ENCODE assay signal across 11 cellular contexts in genomic region chr2:109284816-109285215, GRCh38.
DNase-seq lines count a peak whose midpoint lies in the region; ATAC-seq and TF ChIP-seq lines count a peak whose summit lies in the region.
"Had no signal": no experiment of that assay in that cellular context is flagged by ENCODE, and none has a peak within 500 bp of the region (broad histone marks: within the 10 kb centered on the region; RNA-seq: fewer than 3 reads in every experiment).

No MANE protein-coding gene starts in this region.

- intact Hi-C loops in heart right ventricle (cut with DNase I) = loop anchor here in 5 of 10 donors (5.0 to 10.0 kb wide), 5 partner anchors 32 to 230 kb away; no protein-coding TSS in a partner anchor

- H3K4me3 ChIP-seq in heart right ventricle (no peak overlapping the region), neural progenitor cell (no peak overlapping the region)
- H3K4me3 ChIP-seq: lung, skin epidermis had no signal

- no peaks in the 10 kb centered on the region for H3K36me3 Mint-ChIP-seq in stimulated activated memory B cell treated with anti-CD40 and anti-IgM and Interleukin-4, amounts not matched to agents 10 μg/mL and 1 μg/mL and 100 μg/mL, for 72 hours
- no peaks in the 10 kb centered on the region for H3K36me3 Mint-ChIP-seq in neural progenitor cell
- no peaks in the 10 kb centered on the region for H3K36me3 Mint-ChIP-seq in activated CD4-positive, alpha-beta memory T cell treated with anti-CD3 and anti-CD28 coated beads, Interleukin-2, amount 10 ng/mL, durations not matched to agents 7 days and 5 days (ENCODE audit: low read depth)

- WGBS in heart right ventricle, 2 donors = 3 to 11% methylated on average over 7 of the region's 7 CpGs

- POLR2A ChIA-PET in activated CD4-positive, alpha-beta memory T cell treated with anti-CD3 and anti-CD28 coated beads, Interleukin-2, amount 10 ng/mL, durations not matched to agents 7 days and 5 days (lab: Charles Lee) = no interaction called here

- H4K20me1 ChIP-seq in neural progenitor cell (ENCODE audit: low read depth) = no peaks in the 10 kb centered on the region

- H3K36me3 ChIP-seq in heart right ventricle = no peaks in the 10 kb centered on the region
- no peaks in the 10 kb centered on the region for H3K36me3 ChIP-seq in neural progenitor cell

- no peaks in the 10 kb centered on the region for H3K4me1 Mint-ChIP-seq in stimulated activated memory B cell treated with anti-CD40 and anti-IgM and Interleukin-4, amounts not matched to agents 10 μg/mL and 1 μg/mL and 100 μg/mL, for 72 hours
- H3K4me1 Mint-ChIP-seq in neural progenitor cell = peaks cover 36% of the 10 kb centered on the region
- H3K4me1 Mint-ChIP-seq in activated CD4-positive, alpha-beta memory T cell treated with anti-CD3 and anti-CD28 coated beads, Interleukin-2, amount 10 ng/mL, durations not matched to agents 7 days and 5 days = no peaks in the 10 kb centered on the region

- TF ChIP-seq CTCF in heart right ventricle (IDR thresholded peaks at IDR 0.05) (no peak), neural progenitor cell (IDR thresholded peaks at IDR 0.05) (no peak)

- no peak overlapping the region for H3K9ac ChIP-seq in neural progenitor cell

- H3K27ac Mint-ChIP-seq in stimulated activated memory B cell treated with anti-CD40 and anti-IgM and Interleukin-4, amounts not matched to agents 10 μg/mL and 1 μg/mL and 100 μg/mL, for 72 hours = no peak overlapping the region
- H3K27ac Mint-ChIP-seq in neural progenitor cell = no peak overlapping the region
- H3K27ac Mint-ChIP-seq in activated CD4-positive, alpha-beta memory T cell treated with anti-CD3 and anti-CD28 coated beads, Interleukin-2, amount 10 ng/mL, durations not matched to agents 7 days and 5 days = no peak overlapping the region
- H3K27ac Mint-ChIP-seq: activated T-cell treated with anti-CD3 and anti-CD28 coated beads, Interleukin-2, amount 50 U/mL, for 24 hours had no signal

- CTCF ChIA-PET in activated CD4-positive, alpha-beta memory T cell treated with anti-CD3 and anti-CD28 coated beads, Interleukin-2, amount 10 ng/mL, durations not matched to agents 7 days and 5 days (lab: Charles Lee) = no interaction called here

- H3K4me3 Mint-ChIP-seq in stimulated activated memory B cell treated with anti-CD40 and anti-IgM and Interleukin-4, amounts not matched to agents 10 μg/mL and 1 μg/mL and 100 μg/mL, for 72 hours = no peak overlapping the region
- no peak overlapping the region for H3K4me3 Mint-ChIP-seq in neural progenitor cell
- no peak overlapping the region for H3K4me3 Mint-ChIP-seq in activated CD4-positive, alpha-beta memory T cell treated with anti-CD3 and anti-CD28 coated beads, Interleukin-2, amount 10 ng/mL, durations not matched to agents 7 days and 5 days
- H3K4me3 Mint-ChIP-seq: activated T-cell treated with anti-CD3 and anti-CD28 coated beads, Interleukin-2, amount 50 U/mL, for 24 hours had no signal

- ATAC-seq in SK-N-SH treated with all-trans-retinoic acid at 6 μM for 48 hours (peak; percentile 66), heart right ventricle (peak; percentile 78 to 90 (median 82))
- peak; percentile 2 for ATAC-seq in stimulated activated memory B cell treated with anti-CD40 and anti-IgM and Interleukin-4, amounts not matched to agents 10 μg/mL and 1 μg/mL and 100 μg/mL, for 72 hours

- H3K4me1 ChIP-seq in heart right ventricle (peaks cover 14 to 65% (median 42%) of the 10 kb centered on the region in 9 donors), neural progenitor cell (no peaks in the 10 kb centered on the region)

- H3K27me3 ChIP-seq in heart right ventricle = no peaks in the 10 kb centered on the region
- no peaks in the 10 kb centered on the region for H3K27me3 ChIP-seq in neural progenitor cell

- no peaks in the 10 kb centered on the region for H3K9me3 Mint-ChIP-seq in stimulated activated memory B cell treated with anti-CD40 and anti-IgM and Interleukin-4, amounts not matched to agents 10 μg/mL and 1 μg/mL and 100 μg/mL, for 72 hours
- no peaks in the 10 kb centered on the region for H3K9me3 Mint-ChIP-seq in neural progenitor cell
- no peaks in the 10 kb centered on the region for H3K9me3 Mint-ChIP-seq in activated CD4-positive, alpha-beta memory T cell treated with anti-CD3 and anti-CD28 coated beads, Interleukin-2, amount 10 ng/mL, durations not matched to agents 7 days and 5 days
- H3K9me3 Mint-ChIP-seq: activated T-cell treated with anti-CD3 and anti-CD28 coated beads, Interleukin-2, amount 50 U/mL, for 24 hours had no signal

- H3F3A ChIP-seq in neural progenitor cell (ENCODE audit: low read depth) = no peaks in the 10 kb centered on the region

- peak overlapping the region in 4 of 10 donors; percentile 3 to 44 (median 28) for H3K27ac ChIP-seq in heart right ventricle
- no peak overlapping the region for H3K27ac ChIP-seq in neural progenitor cell

- DNase-seq in NCI-H1105 treated with DMSO at 0.1 percent for 48 hours (lab: John Stamatoyannopoulos, UW) (peak; percentile 25), NCI-H1105 (lab: John Stamatoyannopoulos, UW) (no peak), heart right ventricle (peak; percentile 63 to 69), neural progenitor cell (ENCODE audit: low spot score) (no peak)
- DNase-seq in activated T-cell treated with anti-CD3 and anti-CD28 coated beads, Interleukin-2, amount 50 U/mL, for 48 hours = no peak
- DNase-seq in activated CD4-positive, alpha-beta memory T cell treated with anti-CD3 and anti-CD28 coated beads, Interleukin-2, amount 10 ng/mL, durations not matched to agents 7 days and 5 days = no peak
- DNase-seq: activated T-cell treated with anti-CD3 and anti-CD28 coated beads, Interleukin-2, amount 50 U/mL, for 24 hours had no signal

- H3K27me3 Mint-ChIP-seq in stimulated activated memory B cell treated with anti-CD40 and anti-IgM and Interleukin-4, amounts not matched to agents 10 μg/mL and 1 μg/mL and 100 μg/mL, for 72 hours = peaks cover 12% of the 10 kb centered on the region
- peaks cover 4% of the 10 kb centered on the region for H3K27me3 Mint-ChIP-seq in neural progenitor cell (ENCODE audit: insufficient read depth, low read depth)
- peaks cover 31% of the 10 kb centered on the region for H3K27me3 Mint-ChIP-seq in activated CD4-positive, alpha-beta memory T cell treated with anti-CD3 and anti-CD28 coated beads, Interleukin-2, amount 10 ng/mL, durations not matched to agents 7 days and 5 days
- H3K27me3 Mint-ChIP-seq: activated T-cell treated with anti-CD3 and anti-CD28 coated beads, Interleukin-2, amount 50 U/mL, for 24 hours had no signal

- H3K4me2 ChIP-seq in neural progenitor cell = no peak overlapping the region

- no peak overlapping the region for H2AFZ ChIP-seq in neural progenitor cell (replicated peaks)

- no peaks in the 10 kb centered on the region for H3K79me2 ChIP-seq in neural progenitor cell (ENCODE audit: low read depth)

- H3K9me3 ChIP-seq in heart right ventricle (no peaks in the 10 kb centered on the region), neural progenitor cell (ENCODE audit: low read depth) (no peaks in the 10 kb centered on the region)

TF ChIP-seq in SK-N-SH treated with all-trans-retinoic acid at 6 μM for 48 hours, 23 proteins besides CTCF, POLR2A, EP300 and RAD21:
- TF ChIP-seq TOX (CRISPR knock-in tag; IDR thresholded peaks at IDR 0.05; ENCODE audit: borderline replicate concordance) (no peak), TCF4 (CRISPR knock-in tag; IDR thresholded peaks at IDR 0.05; ENCODE audit: borderline replicate concordance) (peak; percentile 31; the same call in 1 of the 2 replicates)

Comparison
In these comparisons a context has a peak if more than half of its experiments do, and no peak if none do; other contexts are left out.
1. DNase-seq: peak in NCI-H1105 treated with DMSO at 0.1 percent for 48 hours (single experiment) and heart right ventricle (2 of 2); none in NCI-H1105 (single experiment), neural progenitor cell (single experiment), activated T-cell treated with anti-CD3 and anti-CD28 coated beads, Interleukin-2, amount 50 U/mL, for 48 hours (0 of 2) and activated CD4-positive, alpha-beta memory T cell treated with anti-CD3 and anti-CD28 coated beads, Interleukin-2, amount 10 ng/mL, durations not matched to agents 7 days and 5 days (single experiment).
2. ATAC-seq: peak in every context shown above with its lines; median percentile 82 in heart right ventricle; 66 in SK-N-SH treated with all-trans-retinoic acid at 6 μM for 48 hours; 2 in stimulated activated memory B cell treated with anti-CD40 and anti-IgM and Interleukin-4, amounts not matched to agents 10 μg/mL and 1 μg/mL and 100 μg/mL, for 72 hours.